3 cellular contexts compared by ENCODE assay signal in the genomic region with DNA sequence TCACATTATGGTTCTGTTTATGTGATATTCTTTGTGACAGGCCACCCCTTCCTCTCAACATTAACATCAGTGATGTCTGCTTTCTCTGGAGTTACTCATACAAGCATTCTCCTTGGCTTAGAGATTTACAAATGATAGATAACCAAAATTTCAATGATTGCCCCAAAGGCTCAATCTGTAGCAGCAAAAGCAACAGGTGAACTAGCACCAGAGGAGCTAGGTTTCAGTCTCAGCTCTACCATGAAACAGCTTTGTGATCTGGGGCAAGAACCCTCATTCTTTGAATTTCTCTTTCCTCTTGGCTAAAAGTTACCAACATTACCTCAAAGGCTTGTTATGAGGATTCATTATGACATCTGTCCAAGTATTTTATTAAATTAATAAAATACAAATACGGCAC.
"Had no signal": no experiment of that assay in that cellular context is flagged by ENCODE, and none has a peak within 500 bp of the region (broad histone marks: within the 10 kb centered on the region; RNA-seq: fewer than 3 reads in every experiment).

No MANE protein-coding gene starts in this region.

- ATAC-seq: GM12878 had no signal

- H3K4me3 ChIP-seq: GM12878 had no signal

- DNase-seq: GDM1, GF-D8 had no signal
